ENCODE assay signal across 8 cellular contexts in the genomic region with DNA sequence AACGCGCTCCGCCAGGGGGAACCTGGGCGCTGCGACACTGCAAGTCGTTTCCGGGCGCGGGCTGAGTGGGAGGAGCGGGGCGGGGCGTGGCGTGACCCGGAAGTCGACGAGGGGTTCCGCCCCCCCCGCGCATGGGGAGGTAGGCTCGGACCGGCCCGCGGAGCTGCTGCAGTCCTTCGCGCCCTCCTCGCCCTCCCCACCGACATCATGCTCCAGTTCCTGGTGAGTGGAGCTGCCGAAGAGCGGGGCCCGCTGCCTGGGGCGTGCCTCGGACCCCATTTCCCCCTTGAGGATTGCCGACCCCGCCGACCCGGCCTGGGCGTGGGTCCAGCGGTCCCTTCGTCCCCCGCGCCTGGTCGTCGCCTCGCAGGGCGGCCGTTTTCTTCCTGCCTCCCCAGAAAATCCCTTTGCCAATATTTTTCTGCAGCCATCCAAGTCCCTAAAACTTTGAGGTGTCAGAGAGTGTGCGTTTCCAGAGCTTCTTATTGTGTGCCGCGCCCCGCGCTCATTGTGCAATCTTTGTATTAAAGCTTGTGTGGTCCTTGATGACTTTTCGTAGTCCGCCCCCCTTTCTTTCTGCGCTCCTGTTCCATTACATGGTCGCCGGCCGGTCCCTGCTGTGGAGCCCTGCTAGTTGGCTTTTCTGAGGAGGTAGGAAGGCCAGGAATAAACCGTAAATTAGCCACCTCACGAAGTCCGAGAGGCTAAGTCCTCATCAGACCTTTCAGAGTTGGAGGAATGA. TPM values are rescaled to one million over a fixed set of nuclear protein-coding genes. Genes with fewer than 3 reads are reported as not detected.
A peak's percentile ranks its signal among the peaks of the same experiment; 100 is the strongest.
DNase-seq lines count a peak whose midpoint lies in the region; ATAC-seq, FAIRE-seq and TF ChIP-seq lines count a peak whose summit lies in the region.

Gene STMP1 (plus strand): TSS at position 142 of the 742 bp plus-strand sequence.

- peaks cover 22% of the 10 kb centered on the region for H3K4me1 ChIP-seq in mammary epithelial cell (ENCODE audit: insufficient read depth, low read length)
- H3K4me1 ChIP-seq in small intestine (ENCODE audit: control insufficient read depth in 2 of 2, insufficient read depth in 1 of 2, low read depth in 1 of 2, low read length in 1 of 2) = no peaks in the 10 kb centered on the region

- dilution Hi-C loops in mammary epithelial cell (cut with HindIII; ENCODE audit: low sequenced_read_pairs) = no loop called here

- CTCF ChIA-PET in mammary epithelial cell (lab: Charles Lee; ENCODE audit: low non-redundant PET) = interaction anchor here (0.6 to 1.1 kb wide), 3 partner anchors 135 to 1917 kb away, joined by 4 read pairs; no protein-coding TSS in a partner anchor

- FAIRE-seq in small intestine (lab: Jason Lieb, UNC) = no peak

- 1% methylated on average over 34 of the region's 60 CpGs for WGBS in mammary epithelial cell (ENCODE audit: low coverage, missing lambda C conversion rate)
- WGBS in small intestine, 3 donors = 0 to 1% (median 0%) methylated on average over 57 to 60 of the region's 60 CpGs

- in situ Hi-C loops in mammary epithelial cell (cut with MboI; ENCODE audit: low sequenced_read_pairs in 2 of 2) = no loop called here

- intact Hi-C loops in mammary epithelial cell (cut with micrococcal nuclease) = loop anchor here (2.0 to 10.0 kb wide), 6 partner anchors 44 to 380 kb away; partner anchors contain the start of genes CNOT4 and MTPN

- peak; percentile 49; the same call in 1 of the 2 replicates for TF ChIP-seq CTCF in WI38 (IDR thresholded peaks at IDR 0.05; ENCODE audit: low read depth, low read length)
- TF ChIP-seq CTCF in mammary epithelial cell (conservative IDR thresholded peaks at IDR 0.05 in 1 of 2, IDR thresholded peaks at IDR 0.05 in 1 of 2; ENCODE audit: extremely low read depth in 1 of 2, insufficient read depth in 1 of 2, low read depth in 1 of 2, low read length in 2 of 2) = peak in 1 of 2 donors; percentile 31

- no peaks in the 10 kb centered on the region for H3K27me3 ChIP-seq in mammary epithelial cell (ENCODE audit: insufficient read depth, low read length)
- H3K27me3 ChIP-seq in small intestine (ENCODE audit: control insufficient read depth in 2 of 2, insufficient read depth in 2 of 2, low read length in 2 of 2) = no peaks in the 10 kb centered on the region

- H3K27ac ChIP-seq in mammary epithelial cell (ENCODE audit: insufficient read depth, low read depth, low read length) (peak within 1 kb of the TSS; percentile 77), small intestine (ENCODE audit: low read depth in 1 of 2, low read length in 1 of 2) (peak within 1 kb of the TSS; percentile 82 to 96)

- ATAC-seq in GM18907 (IDR thresholded peaks at IDR 0.05; ENCODE audit: unreplicated experiment) = peak; percentile 92
- ATAC-seq in HG03139 (IDR thresholded peaks at IDR 0.05; ENCODE audit: unreplicated experiment) = peak; percentile 93

- H3K9me3 ChIP-seq in mammary epithelial cell (replicated peaks; ENCODE audit: insufficient read depth, low read length) (no peaks in the 10 kb centered on the region), small intestine (ENCODE audit: control insufficient read depth, low read depth) (no peaks in the 10 kb centered on the region)

- no peaks in the 10 kb centered on the region for H4K20me1 ChIP-seq in mammary epithelial cell (ENCODE audit: insufficient read depth, low read length)

- DNase-seq in AG08396 (ENCODE audit: low spot score) (peak; percentile 96), NCI-H2196 treated with DMSO at 0.1 percent for 48 hours (lab: John Stamatoyannopoulos, UW; ENCODE audit: unreplicated experiment) (peak; percentile 91), mammary epithelial cell (peak; percentile 89), iPS-NIHi11 (ENCODE audit: low spot score) (peak; percentile 98), small intestine (peak; percentile 92)

- peak within 1 kb of the TSS; percentile 97 for H3K9ac ChIP-seq in mammary epithelial cell (ENCODE audit: insufficient read depth, low read length)

- BruUV-seq in mammary epithelial cell (replicated peaks; lab: Mats Ljungman, UMichigan) = TSS peak; percentile 77

- peak within 1 kb of the TSS; percentile 83 for H3K4me2 ChIP-seq in mammary epithelial cell (ENCODE audit: insufficient read depth, low read depth, low read length)

- H2AFZ ChIP-seq in mammary epithelial cell (ENCODE audit: low read depth, low read length) = peak within 1 kb of the TSS; percentile 92

- H3K79me2 ChIP-seq in mammary epithelial cell (ENCODE audit: insufficient read depth, low read length) = peaks cover 50% of the 10 kb centered on the region

- H3K4me3 ChIP-seq in WI38 (ENCODE audit: low read depth, low read length) (peak within 1 kb of the TSS; percentile 80), mammary epithelial cell (replicated peaks in 1 of 3; ENCODE audit: insufficient read depth in 1 of 3, low read depth in 2 of 3, low read length in 3 of 3) (peak within 1 kb of the TSS; percentile 97 to 99 (median 98)), small intestine (ENCODE audit: low read depth in 1 of 2, low read length in 2 of 2) (peak within 1 kb of the TSS; percentile 92 to 97)

- H3K36me3 ChIP-seq in mammary epithelial cell (ENCODE audit: insufficient read depth, low read length) = no peaks in the 10 kb centered on the region
- H3K36me3 ChIP-seq in small intestine (ENCODE audit: control insufficient read depth in 2 of 2, insufficient read depth in 2 of 2, low read length in 2 of 2) = no peaks in the 10 kb centered on the region

RNA-seq across cellular contexts. Expression of gene STMP1, which starts in this region (rescaled TPM):
- total RNA-seq in mammary epithelial cell = 10 to 100 TPM; 19.5 to 39.3 TPM
- polyA plus RNA-seq in mammary epithelial cell (16.7 TPM), small intestine (10 to 100 TPM; 24.8 to 36.2 (median 30.5) TPM)
- 33.8 TPM for polyA minus RNA-seq in mammary epithelial cell

Comparison
In these comparisons a context has a peak if more than half of its experiments do, and no peak if none do; other contexts are left out.
1. Peak in every context shown above with its lines: DNase-seq, ATAC-seq, H3K4me3 ChIP-seq and H3K27ac ChIP-seq.